Comparison of ENCODE assay signal across 7 cellular contexts in genomic region chrX:114611018-114611619, GRCh38. TPM values are rescaled to one million over a fixed set of nuclear protein-coding genes. Genes with fewer than 3 reads are reported as not detected.
DNase-seq lines count a peak whose midpoint lies in the region; ATAC-seq, FAIRE-seq and TF ChIP-seq lines count a peak whose summit lies in the region.

No MANE protein-coding gene starts in this region.

- no peak overlapping the region for H3K4me3 Mint-ChIP-seq in nephron progenitor cell

- H3K79me2 ChIP-seq in OCI-LY7 (ENCODE audit: insufficient read depth, low read depth, low read length): no peaks in the 10 kb centered on the region
- no peaks in the 10 kb centered on the region for H3K79me2 ChIP-seq in H1 (ENCODE audit: control insufficient read depth in 1 of 2, insufficient read depth in 2 of 2, low read length in 2 of 2)

- no peak overlapping the region for H3K4ac ChIP-seq in H1 (replicated peaks; ENCODE audit: insufficient read length, low read depth, low read length)

- no peaks in the 10 kb centered on the region for H4K20me1 ChIP-seq in OCI-LY7 (ENCODE audit: insufficient read depth, low read length)
- H4K20me1 ChIP-seq in H1 (replicated peaks in 1 of 2; ENCODE audit: control insufficient read depth in 1 of 2, insufficient read depth in 2 of 2, low read length in 2 of 2): no peaks in the 10 kb centered on the region

- no peak overlapping the region for H2BK5ac ChIP-seq in H1 (ENCODE audit: low read depth, low read length)

- no peak overlapping the region for H3K9ac ChIP-seq in H1 (replicated peaks in 1 of 4; ENCODE audit: extremely low read depth in 1 of 4, low read depth in 3 of 4, low read length in 3 of 4)

- H3K9me3 ChIP-seq in OCI-LY7 (ENCODE audit: low read length) (no peaks in the 10 kb centered on the region), H1 (ENCODE audit: insufficient read depth in 2 of 2, low read depth in 1 of 2, low read length in 1 of 2) (no peaks in the 10 kb centered on the region; a peak in 1 of 4 replicates)

- peak; percentile 78 for TF ChIP-seq CTCF in OCI-LY7 (conservative IDR thresholded peaks at IDR 0.05; ENCODE audit: low read length)
- TF ChIP-seq CTCF in H1 (IDR thresholded peaks at IDR 0.05; ENCODE audit: control extremely low read depth in 1 of 3, insufficient read depth in 1 of 3, low read depth in 1 of 3, low read length in 3 of 3): peak in 2 of 3 experiments; percentile 23 to 62; a peak in 2 of 4 replicates
- TF ChIP-seq CTCF in nephron progenitor cell (IDR thresholded peaks at IDR 0.05): peak; percentile 80

- H3K56ac ChIP-seq in H1 (replicated peaks; ENCODE audit: insufficient read length, low read depth, low read length): no peak overlapping the region

- intact Hi-C loops in OCI-LY7 (cut with micrococcal nuclease; ENCODE audit: unreplicated experiment): no loop called here

- POLR2A ChIA-PET in OCI-LY7 (lab: Charles Lee) (no interaction called here), H1 (lab: Charles Lee; ENCODE audit: partially characterized antibody) (interaction anchor here (1.1 kb wide), 1 partner anchor 11 kb away, joined by 5 read pairs; no protein-coding TSS in a partner anchor)

- FAIRE-seq in H1 (lab: Jason Lieb, UNC): peak; percentile 91

- WGBS in H1 (ENCODE audit: extremely low coverage in 1 of 2, insufficient coverage in 1 of 2, insufficient read length in 1 of 2, insufficient replicate concordance in 2 of 2, low coverage in 1 of 2, low lambda C conversion rate in 2 of 2, missing lambda C conversion rate in 1 of 2), 2 experiments: 73% methylated on average over 11 of the region's 11 CpGs; no CpG with 5 or more reads in 1 of the 2 experiments

- H2BK15ac ChIP-seq in H1 (ENCODE audit: low read length): no peak overlapping the region

- no peak overlapping the region for H2AK5ac ChIP-seq in H1 (ENCODE audit: low read depth, low read length)

- no peaks in the 10 kb centered on the region for H3K27me3 ChIP-seq in H1 (replicated peaks in 1 of 4; ENCODE audit: control insufficient read depth in 3 of 4, extremely low read depth in 1 of 4, insufficient read depth in 3 of 4, low read length in 3 of 4)

- H3K27ac ChIP-seq in OCI-LY7 (ENCODE audit: low read depth, low read length, poor library complexity, severe bottlenecking): no peak overlapping the region
- no peak overlapping the region for H3K27ac ChIP-seq in H1 (ENCODE audit: low read depth, low read length)

- H3K79me1 ChIP-seq in H1 (ENCODE audit: low read depth, low read length): no peaks in the 10 kb centered on the region

- H3K23ac ChIP-seq in H1 (ENCODE audit: insufficient read length): no peak overlapping the region

- BruUV-seq in OCI-LY7 (replicated peaks; lab: Mats Ljungman, UMichigan): no TSS peak

- peak; percentile 21 to 38 for TF ChIP-seq RAD21 in H1 (IDR thresholded peaks at IDR 0.05 in 1 of 2, conservative IDR thresholded peaks at IDR 0.05 in 1 of 2; ENCODE audit: low read depth in 2 of 2, low read length in 2 of 2)

- no peak overlapping the region for H4K91ac ChIP-seq in H1 (replicated peaks; ENCODE audit: insufficient read length, low read length)

- H4K8ac ChIP-seq in H1 (ENCODE audit: extremely low read depth, insufficient read depth, low read length): no peak overlapping the region

- no peaks in the 10 kb centered on the region for H3K36me3 Mint-ChIP-seq in nephron progenitor cell (ENCODE audit: low read depth)

- H3K9me3 Mint-ChIP-seq in nephron progenitor cell: peaks cover 6% of the 10 kb centered on the region

- no peak overlapping the region for H2BK20ac ChIP-seq in H1 (ENCODE audit: low read length)

- peaks cover under 1% of the 10 kb centered on the region for H3K27me3 Mint-ChIP-seq in nephron progenitor cell (ENCODE audit: low read depth, poor library complexity)

- TF ChIP-seq POLR2A in H1 (IDR thresholded peaks at IDR 0.05; ENCODE audit: control extremely low read depth in 1 of 2, low read depth in 2 of 2, low read length in 2 of 2): no peak

- no peak overlapping the region for H2BK120ac ChIP-seq in H1 (replicated peaks; ENCODE audit: low read depth, low read length)

- H3K14ac ChIP-seq in H1 (ENCODE audit: insufficient read length): no peak overlapping the region

- H4K5ac ChIP-seq in H1 (ENCODE audit: insufficient read length, low read depth, low read length): no peak overlapping the region

- no peaks in the 10 kb centered on the region for H3K9me2 ChIP-seq in OCI-LY7 (ENCODE audit: insufficient read depth, low read length)

- CTCF ChIA-PET in OCI-LY7 (lab: Charles Lee; ENCODE audit: unreplicated experiment): no interaction called here
- CTCF ChIA-PET in H1 (lab: Charles Lee; ENCODE audit: partially characterized antibody): interaction anchor here (0.6 to 1.7 kb wide), 6 partner anchors 10 to 676 kb away, joined by 3 to 4 read pairs (median 3); no protein-coding TSS in a partner anchor

- DNase-seq in COLO829 (ENCODE audit: low spot score): peak; percentile 6
- peak; percentile 27 for DNase-seq in OCI-LY7 (ENCODE audit: low spot score)
- peak in 1 of 2 experiments; percentile 47 for DNase-seq in H1 (ENCODE audit: low read depth in 1 of 2, low spot score in 2 of 2)
- peak; percentile 56 for DNase-seq in nephron progenitor cell
- DNase-seq in NK-92 treated with Interleukin-12 subunit alpha and Interleukin-12 subunit beta, amount 100 ng/mL, for 24 hours (lab: John Stamatoyannopoulos, UW): no peak

- H2AFZ ChIP-seq in OCI-LY7 (ENCODE audit: low read length) (no peak overlapping the region), H1 (ENCODE audit: low read length) (no peak overlapping the region)

- no peak overlapping the region for H3K18ac ChIP-seq in H1 (ENCODE audit: extremely low read depth, low read length)

- H3K4me3 ChIP-seq in OCI-LY7 (ENCODE audit: low read depth, low read length, poor library complexity, severe bottlenecking) (no peak overlapping the region), H1 (ENCODE audit: extremely low read depth in 1 of 4, insufficient read depth in 2 of 4, low read depth in 3 of 4, low read length in 4 of 4) (no peak overlapping the region)

- TF ChIP-seq EP300 in H1 (IDR thresholded peaks at IDR 0.05; ENCODE audit: borderline replicate concordance in 1 of 2, low read depth in 2 of 2, low read length in 2 of 2): no peak

- no peaks in the 10 kb centered on the region for H3K23me2 ChIP-seq in H1 (ENCODE audit: low read depth, low read length)

- H2BK12ac ChIP-seq in H1 (ENCODE audit: low read depth, low read length): no peak overlapping the region

- no peak overlapping the region for H3K4me2 ChIP-seq in OCI-LY7 (ENCODE audit: low read length)
- H3K4me2 ChIP-seq in H1 (ENCODE audit: insufficient read depth in 1 of 2, low read depth in 2 of 2, low read length in 2 of 2): no peak overlapping the region

- H3K27ac Mint-ChIP-seq in nephron progenitor cell: no peak overlapping the region

- H3K36me3 ChIP-seq in OCI-LY7 (ENCODE audit: insufficient read depth, low read length): no peaks in the 10 kb centered on the region
- no peaks in the 10 kb centered on the region for H3K36me3 ChIP-seq in H1 (ENCODE audit: control insufficient read depth in 2 of 4, insufficient read depth in 4 of 4, low read length in 3 of 4)

- ATAC-seq in GM18502 (IDR thresholded peaks at IDR 0.05; ENCODE audit: poor library complexity, unreplicated experiment) (peak; percentile 95), HG03135 (IDR thresholded peaks at IDR 0.05; ENCODE audit: unreplicated experiment) (peak; percentile 75)

- no peaks in the 10 kb centered on the region for H3K4me1 Mint-ChIP-seq in nephron progenitor cell

- H3K4me1 ChIP-seq in OCI-LY7 (ENCODE audit: insufficient read depth, low read length, poor library complexity, severe bottlenecking): no peaks in the 10 kb centered on the region
- no peaks in the 10 kb centered on the region for H3K4me1 ChIP-seq in H1 (replicated peaks in 1 of 4; ENCODE audit: control insufficient read depth in 3 of 4, insufficient read depth in 4 of 4, low read length in 3 of 4)

TF ChIP-seq in H1, 55 proteins besides CTCF, POLR2A, EP300 and RAD21:
- TF ChIP-seq SIN3A (conservative IDR thresholded peaks at IDR 0.05 in 1 of 2, IDR thresholded peaks at IDR 0.05 in 1 of 2; ENCODE audit: low read depth in 1 of 2, low read length in 2 of 2): no peak
- no peak for TF ChIP-seq RFX5 (IDR thresholded peaks at IDR 0.05; ENCODE audit: borderline replicate concordance, low read depth, low read length)
- no peak for TF ChIP-seq POLR2AphosphoS5 (IDR thresholded peaks at IDR 0.05; ENCODE audit: low read depth, low read length)
- no peak for TF ChIP-seq POU5F1 (IDR thresholded peaks at IDR 0.05; ENCODE audit: low read depth, low read length)
- no peak for TF ChIP-seq GTF2F1 (IDR thresholded peaks at IDR 0.05; ENCODE audit: borderline replicate concordance, low read depth, low read length)
- TF ChIP-seq SIX5 (IDR thresholded peaks at IDR 0.05; ENCODE audit: low read depth, low read length): no peak
- TF ChIP-seq PHF8 (conservative IDR thresholded peaks at IDR 0.05; ENCODE audit: low read depth, low read length): no peak
- no peak for TF ChIP-seq ZNF274 (IDR thresholded peaks at IDR 0.05; ENCODE audit: borderline replicate concordance, extremely low read depth, low read length)
- TF ChIP-seq SRF (IDR thresholded peaks at IDR 0.05; ENCODE audit: low read depth, low read length): no peak
- no peak for TF ChIP-seq RNF2 (IDR thresholded peaks at IDR 0.05; ENCODE audit: borderline replicate concordance, low read depth, low read length, missing control alignments, poor library complexity, severe bottlenecking)
- no peak for TF ChIP-seq SP2 (IDR thresholded peaks at IDR 0.05; ENCODE audit: low read length)
- TF ChIP-seq KDM1A (IDR thresholded peaks at IDR 0.05; ENCODE audit: borderline replicate concordance, low read length): no peak
- TF ChIP-seq BRCA1 (IDR thresholded peaks at IDR 0.05; ENCODE audit: low read depth, low read length): no peak
- TF ChIP-seq SUZ12 (IDR thresholded peaks at IDR 0.05; ENCODE audit: low read length): no peak
- no peak for TF ChIP-seq ASH2L (IDR thresholded peaks at IDR 0.05; ENCODE audit: low read length)

RNA-seq across cellular contexts. Expression of gene HTR2C, which starts 27.2 kb away (rescaled TPM):
- not detected in 2 replicates for total RNA-seq in OCI-LY7 (2014; rRNA removed; shearing (Covaris generic))
- total RNA-seq in OCI-LY7 (2022): not detected in 2 replicates
- total RNA-seq in H1 (2021; fragmentation: NEBNext Ultra II Directional; extraction: Animal tissue kit (Norgen Biotek cat#: 25700)): 1.5 and 2.0 TPM in 2 replicates
- 1.4 and 1.7 TPM in 2 replicates for polyA plus RNA-seq in H1 (2011; rRNA removed)
- polyA plus RNA-seq in H1 (2011; cell fraction: cytosol; rRNA removed): 2.0 TPM
- 5.2 TPM for polyA plus RNA-seq in H1 (2011; cell fraction: nucleus; rRNA removed)
- polyA plus RNA-seq in H1 (2012, experiment 1 of 2): 0.74 to 1.3 TPM (median 1.0 TPM) in 4 replicates
- 0.13 TPM for polyA plus RNA-seq in H1 (2012, experiment 2 of 2)
- polyA plus RNA-seq in H1 (2013, experiment 1 of 2): 1.3 TPM
- polyA plus RNA-seq in H1 (2013, experiment 2 of 2): 1.1 TPM
- 9.4 and 11.0 TPM in 2 replicates for polyA minus RNA-seq in H1 (2011; rRNA and poly(A)+ RNA removed)
- 5.0 TPM for polyA minus RNA-seq in H1 (2011; cell fraction: cytosol; rRNA and poly(A)+ RNA removed)
- 21.4 TPM for polyA minus RNA-seq in H1 (2011; cell fraction: nucleus; rRNA and poly(A)+ RNA removed)
